ENCODE assay signal across 9 cellular contexts in genomic region chr10:84193846-84194423, GRCh38. TPM values are rescaled to one million over a fixed set of nuclear protein-coding genes. Genes with fewer than 3 reads are reported as not detected.
A peak's percentile ranks its signal among the peaks of the same experiment; 100 is the strongest.
DNase-seq lines count a peak whose midpoint lies in the region; ATAC-seq and TF ChIP-seq lines count a peak whose summit lies in the region.
"Had no signal": no experiment of that assay in that cellular context is flagged by ENCODE, and none has a peak within 500 bp of the region (broad histone marks: within the 10 kb centered on the region; RNA-seq: fewer than 3 reads in every experiment).

No MANE protein-coding gene starts in this region.

- no peaks in the 10 kb centered on the region for H3K36me3 Mint-ChIP-seq in CD14-positive monocyte
- no peaks in the 10 kb centered on the region for H3K36me3 Mint-ChIP-seq in natural killer cell treated with Interleukin-12 subunit alpha and Interleukin-12 subunit beta and Interleukin-15 and Interleukin-18, amount 100 ng/mL, for 72 hours

- no peak overlapping the region for H3K4me3 ChIP-seq in choroid plexus epithelial cell (ENCODE audit: low read depth, low read length)

- peaks cover 0 to 1% (median 0%) of the 10 kb centered on the region in 7 donors for H3K9me3 Mint-ChIP-seq in CD14-positive monocyte
- no peaks in the 10 kb centered on the region for H3K9me3 Mint-ChIP-seq in natural killer cell treated with Interleukin-12 subunit alpha and Interleukin-12 subunit beta and Interleukin-15 and Interleukin-18, amount 100 ng/mL, for 72 hours

- H3K27me3 Mint-ChIP-seq in CD14-positive monocyte (ENCODE audit: low read depth in 3 of 3), result peaks cover 37 to 59% (median 41%) of the 10 kb centered on the region in 3 donors
- no peaks in the 10 kb centered on the region for H3K27me3 Mint-ChIP-seq in natural killer cell treated with Interleukin-12 subunit alpha and Interleukin-12 subunit beta and Interleukin-15 and Interleukin-18, amount 100 ng/mL, for 72 hours

- no peaks in the 10 kb centered on the region for H3K4me1 Mint-ChIP-seq in CD14-positive monocyte
- peaks cover 9 to 10% of the 10 kb centered on the region in 2 donors for H3K4me1 Mint-ChIP-seq in natural killer cell treated with Interleukin-12 subunit alpha and Interleukin-12 subunit beta and Interleukin-15 and Interleukin-18, amount 100 ng/mL, for 72 hours (ENCODE audit: low read depth in 2 of 2)

- DNase-seq in CD14-positive monocyte (ENCODE audit: low spot score) (peak; percentile 12), choroid plexus epithelial cell (ENCODE audit: low read depth) (peak; percentile 11), NCI-H1105 treated with DMSO at 0.1 percent for 48 hours (lab: John Stamatoyannopoulos, UW) (no peak), omental fat pad (ENCODE audit: low spot score) (no peak), AML-193 (lab: John Stamatoyannopoulos, UW) (no peak)
- DNase-seq in natural killer cell treated with Interleukin-12 subunit alpha and Interleukin-12 subunit beta and Interleukin-15 and Interleukin-18, amount 100 ng/mL, for 72 hours (ENCODE audit: low spot score), result peak; percentile 37
- no peak for DNase-seq in stimulated activated CD4-positive, alpha-beta T cell treated with anti-CD3 and anti-CD28 coated beads, Interleukin-1b, Interleukin-23, amount 100 ng/mL, for 48 hours

- TF ChIP-seq CTCF in CD14-positive monocyte (IDR thresholded peaks at IDR 0.05), result no peak
- TF ChIP-seq CTCF in choroid plexus epithelial cell (conservative IDR thresholded peaks at IDR 0.05; ENCODE audit: low read depth, low read length), result no peak
- no peak for TF ChIP-seq CTCF in omental fat pad (IDR thresholded peaks at IDR 0.05)

- H3K27ac Mint-ChIP-seq in CD14-positive monocyte, result no peak overlapping the region
- H3K27ac Mint-ChIP-seq in natural killer cell treated with Interleukin-12 subunit alpha and Interleukin-12 subunit beta and Interleukin-15 and Interleukin-18, amount 100 ng/mL, for 72 hours, result no peak overlapping the region

- intact Hi-C loops in CD14-positive monocyte (cut with micrococcal nuclease), result no loop called here

- peak; percentile 14 for ATAC-seq in HG02759 (IDR thresholded peaks at IDR 0.05; ENCODE audit: unreplicated experiment)
- no peak for ATAC-seq in natural killer cell treated with Interleukin-12 subunit alpha and Interleukin-12 subunit beta and Interleukin-15 and Interleukin-18, amount 100 ng/mL, for 72 hours
- no peak for ATAC-seq in omental fat pad (ENCODE audit: low FRiP score)

- H3K4me3 Mint-ChIP-seq in CD14-positive monocyte, result peak overlapping the region in 1 of 2 donors; percentile 72
- H3K4me3 Mint-ChIP-seq in natural killer cell treated with Interleukin-12 subunit alpha and Interleukin-12 subunit beta and Interleukin-15 and Interleukin-18, amount 100 ng/mL, for 72 hours, result peak overlapping the region; percentile 51

RNA-seq across cellular contexts. Expression of gene CDHR1, which starts 0.4 kb away (rescaled TPM):
- polyA plus RNA-seq in CD14-positive monocyte, result not detected
- total RNA-seq in natural killer cell treated with Interleukin-12 subunit alpha and Interleukin-12 subunit beta and Interleukin-15 and Interleukin-18, amount 100 ng/mL, for 72 hours, result 10 to 100 TPM in 1 of 2 donors, 1 to 10 TPM in 1; 3.3 to 10.2 TPM
- total RNA-seq in omental fat pad, result under 1 TPM in 2 of 4 donors, not detected in 2; 0.16 to 0.24 TPM

RNA-seq across cellular contexts. Expression of gene GPR15LG, which starts 20.3 kb away (rescaled TPM):
- polyA plus RNA-seq in CD14-positive monocyte, result not detected
- total RNA-seq in natural killer cell treated with Interleukin-12 subunit alpha and Interleukin-12 subunit beta and Interleukin-15 and Interleukin-18, amount 100 ng/mL, for 72 hours, result not detected
- total RNA-seq in omental fat pad, result not detected

RNA-seq across cellular contexts. Expression of gene LRIT2, which starts 31.4 kb away (rescaled TPM):
- polyA plus RNA-seq in CD14-positive monocyte, result not detected
- not detected for total RNA-seq in natural killer cell treated with Interleukin-12 subunit alpha and Interleukin-12 subunit beta and Interleukin-15 and Interleukin-18, amount 100 ng/mL, for 72 hours
- total RNA-seq in omental fat pad, result not detected
- total RNA-seq: esophagus mucosa had no signal

RNA-seq across cellular contexts. Expression of gene LRIT1, which starts 47.4 kb away (rescaled TPM):
- not detected for polyA plus RNA-seq in CD14-positive monocyte
- not detected for total RNA-seq in natural killer cell treated with Interleukin-12 subunit alpha and Interleukin-12 subunit beta and Interleukin-15 and Interleukin-18, amount 100 ng/mL, for 72 hours
- not detected for total RNA-seq in omental fat pad
- total RNA-seq: esophagus mucosa had no signal

RNA-seq across cellular contexts. Expression of gene RGR, which starts 50.9 kb away (rescaled TPM):
- not detected for polyA plus RNA-seq in CD14-positive monocyte
- total RNA-seq in natural killer cell treated with Interleukin-12 subunit alpha and Interleukin-12 subunit beta and Interleukin-15 and Interleukin-18, amount 100 ng/mL, for 72 hours, result not detected
- total RNA-seq in omental fat pad, result 1 to 10 TPM in 3 of 4 donors, not detected in 1; 1.5 to 3.3 (median 2.8) TPM
- total RNA-seq: esophagus mucosa had no signal

Comparison
In these comparisons a context has a peak if more than half of its experiments do, and no peak if none do; other contexts are left out.
1. DNase-seq: peak in CD14-positive monocyte (single experiment), choroid plexus epithelial cell (single experiment) and natural killer cell treated with Interleukin-12 subunit alpha and Interleukin-12 subunit beta and Interleukin-15 and Interleukin-18, amount 100 ng/mL, for 72 hours (single experiment); none in NCI-H1105 treated with DMSO at 0.1 percent for 48 hours (single experiment), stimulated activated CD4-positive, alpha-beta T cell treated with anti-CD3 and anti-CD28 coated beads, Interleukin-1b, Interleukin-23, amount 100 ng/mL, for 48 hours (single experiment), omental fat pad (single experiment) and AML-193 (0 of 2).